ENCODE assay signal across 10 cellular contexts in the genomic region with DNA sequence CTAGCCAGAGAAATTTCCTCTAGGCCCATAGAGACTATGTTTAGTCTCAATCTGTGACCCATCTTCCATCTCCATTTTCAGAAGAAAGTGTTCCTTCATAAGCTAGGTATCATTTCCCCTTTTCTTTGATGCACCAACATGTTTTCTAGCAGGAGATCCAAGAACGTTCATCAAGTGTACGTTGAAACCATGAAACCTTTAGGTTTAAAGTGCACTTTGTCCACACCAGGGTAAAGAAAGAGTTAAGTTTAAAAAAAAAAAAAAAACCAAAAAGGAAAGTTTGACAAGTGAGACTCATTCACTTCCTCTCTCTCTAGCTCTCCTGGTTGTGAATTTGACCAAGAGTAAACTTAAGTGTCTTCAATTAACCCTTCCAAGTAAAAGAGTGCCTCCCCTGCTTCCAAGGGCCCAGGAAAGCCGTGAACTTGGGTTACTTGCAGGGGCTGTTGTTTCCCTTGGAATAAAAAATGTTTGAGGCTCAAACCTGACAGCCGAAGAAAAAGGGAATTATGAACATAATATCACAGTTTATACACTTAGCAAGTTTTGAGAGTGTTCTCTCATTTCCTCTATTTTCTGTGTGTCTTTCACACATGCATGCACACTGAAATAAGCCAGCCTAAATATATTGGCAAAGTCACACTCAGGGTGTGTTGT. TPM values are rescaled to one million over a fixed set of nuclear protein-coding genes. Genes with fewer than 3 reads are reported as not detected.
DNase-seq lines count a peak whose midpoint lies in the region; ATAC-seq lines count a peak whose summit lies in the region.
"Had no signal": no experiment of that assay in that cellular context is flagged by ENCODE, and none has a peak within 500 bp of the region (broad histone marks: within the 10 kb centered on the region; RNA-seq: fewer than 3 reads in every experiment).

No MANE protein-coding gene starts in this region.

- ATAC-seq in GM18508 (IDR thresholded peaks at IDR 0.05; ENCODE audit: insufficient read depth, unreplicated experiment) (peak; percentile 54), GM21529 (IDR thresholded peaks at IDR 0.05; ENCODE audit: unreplicated experiment) (peak; percentile 78), HG03575 (IDR thresholded peaks at IDR 0.05; ENCODE audit: extremely low read depth, insufficient number of reproducible peaks, low FRiP score, unreplicated experiment) (peak; percentile 60), esophagus mucosa (peak; percentile 44), HG03039 (IDR thresholded peaks at IDR 0.05; ENCODE audit: unreplicated experiment) (no peak)

- DNase-seq in SK-N-DZ (ENCODE audit: low spot score) (no peak), DMS114 treated with DMSO at 0.1 percent for 48 hours (lab: John Stamatoyannopoulos, UW; ENCODE audit: unreplicated experiment) (no peak), hippocampal formation (lab: John Stamatoyannopoulos, UW) (no peak)
- DNase-seq: NK-92 treated with Interleukin-12 subunit alpha and Interleukin-12 subunit beta, amount 100 ng/mL, for 24 hours; stimulated activated CD4-positive, alpha-beta T cell treated with anti-CD3 and anti-CD28 coated beads, Interleukin-4, amount 100 ng/mL, for 24 hours had no signal

RNA-seq across cellular contexts. Expression of a gene that starts 56.7 kb away (rescaled TPM):
- total RNA-seq in esophagus mucosa = 4.0 TPM
- polyA plus RNA-seq in SK-N-DZ (2014; cell fraction: cytosol; rRNA removed) = 16.2 and 36.0 TPM in 2 replicates
- polyA plus RNA-seq in SK-N-DZ (2014; cell fraction: nucleus; rRNA removed) = 5.2 and 9.8 TPM in 2 replicates
